ENCODE assay signal across 21 cellular contexts in the genomic region with DNA sequence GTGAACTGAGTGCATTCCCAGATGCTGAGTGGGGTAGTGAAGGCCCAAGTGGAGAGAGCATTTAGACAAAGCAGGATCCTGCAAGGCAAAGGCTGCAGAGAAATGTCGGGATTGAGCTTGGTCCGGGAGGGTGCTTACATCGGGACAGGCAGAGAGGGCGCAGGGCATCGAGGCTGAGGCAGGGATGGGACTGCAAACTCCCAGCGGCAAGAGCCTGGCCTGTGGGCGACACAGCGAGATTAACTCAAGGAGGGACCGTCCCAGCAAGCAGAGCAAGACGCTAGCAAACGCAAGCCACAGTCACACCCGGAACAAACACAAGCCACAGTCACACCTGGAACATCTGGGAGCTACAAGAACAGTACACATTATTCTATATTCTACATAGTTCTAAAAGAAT.
A peak's percentile ranks its signal among the peaks of the same experiment; 100 is the strongest.
DNase-seq lines count a peak whose midpoint lies in the region; ATAC-seq, FAIRE-seq and TF ChIP-seq lines count a peak whose summit lies in the region.
"Had no signal": no experiment of that assay in that cellular context is flagged by ENCODE, and none has a peak within 500 bp of the region (broad histone marks: within the 10 kb centered on the region; RNA-seq: fewer than 3 reads in every experiment).

No MANE protein-coding gene starts in this region.

- H2BK12ac ChIP-seq in H1 (ENCODE audit: low read depth, low read length), result no peak overlapping the region

- no peaks in the 10 kb centered on the region for H4K20me1 ChIP-seq in H1 (replicated peaks in 1 of 2; ENCODE audit: control insufficient read depth in 1 of 2, insufficient read depth in 2 of 2, low read length in 2 of 2)
- H4K20me1 ChIP-seq: BLaER1 had no signal

- H3K27me3 ChIP-seq in H1 (replicated peaks in 1 of 4; ENCODE audit: control insufficient read depth in 3 of 4, extremely low read depth in 1 of 4, insufficient read depth in 3 of 4, low read length in 3 of 4) (peaks cover 0 to 19% (median 8%) of the 10 kb centered on the region in 4 experiments; a peak in 6 of 7 replicates), spleen (replicated peaks in 1 of 7) (peaks cover 0 to 23% (median 0%) of the 10 kb centered on the region in 7 donors), tibial nerve (no peaks in the 10 kb centered on the region)
- H3K27me3 ChIP-seq: BLaER1 had no signal

- no peaks in the 10 kb centered on the region for H3K9me3 Mint-ChIP-seq in nephron progenitor cell
- H3K9me3 Mint-ChIP-seq: CD8-positive, alpha-beta T cell had no signal

- peaks cover 47% of the 10 kb centered on the region for H3K4me1 Mint-ChIP-seq in nephron progenitor cell
- H3K4me1 Mint-ChIP-seq: B cell; CD4-positive, CD25-positive, alpha-beta regulatory T cell had no signal

- H3K4me3 ChIP-seq in H1 (ENCODE audit: extremely low read depth in 1 of 4, insufficient read depth in 2 of 4, low read depth in 3 of 4, low read length in 4 of 4) (no peak overlapping the region), spleen (no peak overlapping the region), tibial nerve (no peak overlapping the region), coronary artery (no peak overlapping the region)
- H3K4me3 ChIP-seq: BLaER1 had no signal

- TF ChIP-seq EP300 in H1 (IDR thresholded peaks at IDR 0.05; ENCODE audit: borderline replicate concordance in 1 of 2, low read depth in 2 of 2, low read length in 2 of 2) (no peak), tibial nerve (IDR thresholded peaks at IDR 0.05) (no peak)

- POLR2A ChIA-PET in H1 (lab: Charles Lee; ENCODE audit: partially characterized antibody), result interaction anchor here (1.1 kb wide), 1 partner anchor 233 kb away, joined by 3 read pairs; no protein-coding TSS in a partner anchor

- no peaks in the 10 kb centered on the region for H3K9me3 ChIP-seq in H1 (ENCODE audit: insufficient read depth in 2 of 2, low read depth in 1 of 2, low read length in 1 of 2)
- H3K9me3 ChIP-seq in spleen, result no peaks in the 10 kb centered on the region
- peaks cover 0 to 30% (median 0%) of the 10 kb centered on the region in 4 donors for H3K9me3 ChIP-seq in tibial nerve
- H3K9me3 ChIP-seq: Caco-2 had no signal

- no peak overlapping the region for H3K14ac ChIP-seq in H1 (ENCODE audit: insufficient read length)

- no peak for TF ChIP-seq POLR2A in H1 (IDR thresholded peaks at IDR 0.05; ENCODE audit: control extremely low read depth in 1 of 2, low read depth in 2 of 2, low read length in 2 of 2)
- no peak for TF ChIP-seq POLR2A in spleen (IDR thresholded peaks at IDR 0.05)
- TF ChIP-seq POLR2A in tibial nerve (IDR thresholded peaks at IDR 0.05), result no peak

- peak overlapping the region; percentile 71; the same call in 1 of the 2 replicates for H2BK5ac ChIP-seq in H1 (ENCODE audit: low read depth, low read length)

- H2BK20ac ChIP-seq in H1 (ENCODE audit: low read length), result no peak overlapping the region

- FAIRE-seq in H1 (lab: Jason Lieb, UNC), result no peak
- FAIRE-seq: G401.6, GM12892 had no signal

- no peak overlapping the region for H2BK15ac ChIP-seq in H1 (ENCODE audit: low read length)

- H4K5ac ChIP-seq in H1 (ENCODE audit: insufficient read length, low read depth, low read length), result no peak overlapping the region

- WGBS in H1 (ENCODE audit: extremely low coverage in 1 of 2, insufficient coverage in 1 of 2, insufficient read length in 1 of 2, insufficient replicate concordance in 2 of 2, low coverage in 1 of 2, low lambda C conversion rate in 2 of 2, missing lambda C conversion rate in 1 of 2), 2 experiments, result 89% methylated on average over 12 of the region's 12 CpGs; no CpG with 5 or more reads in 1 of the 2 experiments
- WGBS in spleen, 5 donors, result 75 to 97% (median 96%) methylated on average over 12 of the region's 12 CpGs
- WGBS in tibial nerve, 2 donors, result 91 to 95% methylated on average over 12 of the region's 12 CpGs

- H4K91ac ChIP-seq in H1 (replicated peaks; ENCODE audit: insufficient read length, low read length), result no peak overlapping the region

- no peak overlapping the region for H2AFZ ChIP-seq in H1 (ENCODE audit: low read length)

- peaks cover 2% of the 10 kb centered on the region; the same call in 1 of the 2 replicates for H3K23me2 ChIP-seq in H1 (ENCODE audit: low read depth, low read length)

- no peak overlapping the region for H3K4me3 Mint-ChIP-seq in nephron progenitor cell
- H3K4me3 Mint-ChIP-seq: B cell; CD4-positive, CD25-positive, alpha-beta regulatory T cell; CD8-positive, alpha-beta T cell had no signal

- no peak overlapping the region for H3K23ac ChIP-seq in H1 (ENCODE audit: insufficient read length)

- no peak overlapping the region for H3K56ac ChIP-seq in H1 (replicated peaks; ENCODE audit: insufficient read length, low read depth, low read length)

- peak overlapping the region; percentile 22 for H3K27ac Mint-ChIP-seq in nephron progenitor cell
- H3K27ac Mint-ChIP-seq: B cell; CD4-positive, CD25-positive, alpha-beta regulatory T cell; CD8-positive, alpha-beta T cell had no signal

- intact Hi-C loops in cardiac septum (cut with DNase I), result no loop called here
- intact Hi-C loops in left ventricle myocardium superior (cut with micrococcal nuclease), result no loop called here
- intact Hi-C loops in spleen (cut with DNase I; ENCODE audit: low total_unique reads), result no loop called here

- CTCF ChIA-PET in H1 (lab: Charles Lee; ENCODE audit: partially characterized antibody), result interaction anchor here (0.6 to 1.1 kb wide), 3 partner anchors 91 to 539 kb away, joined by 3 read pairs; no protein-coding TSS in a partner anchor

- no peak overlapping the region for H3K18ac ChIP-seq in H1 (ENCODE audit: extremely low read depth, low read length)

- peak overlapping the region; percentile 62; the same call in 1 of the 2 replicates for H4K8ac ChIP-seq in H1 (ENCODE audit: extremely low read depth, insufficient read depth, low read length)

- no peak overlapping the region for H3K27ac ChIP-seq in H1 (ENCODE audit: low read depth, low read length)
- no peak overlapping the region for H3K27ac ChIP-seq in spleen
- H3K27ac ChIP-seq in tibial nerve, result no peak overlapping the region
- no peak overlapping the region for H3K27ac ChIP-seq in coronary artery
- H3K27ac ChIP-seq: BLaER1, C4-2B had no signal

- TF ChIP-seq RAD21 in H1 (IDR thresholded peaks at IDR 0.05 in 1 of 2, conservative IDR thresholded peaks at IDR 0.05 in 1 of 2; ENCODE audit: low read depth in 2 of 2, low read length in 2 of 2), result no peak

- peaks cover 62% of the 10 kb centered on the region for H3K36me3 Mint-ChIP-seq in nephron progenitor cell (ENCODE audit: low read depth)
- H3K36me3 Mint-ChIP-seq: CD4-positive, CD25-positive, alpha-beta regulatory T cell; CD8-positive, alpha-beta T cell had no signal

- H3K79me2 ChIP-seq in H1 (ENCODE audit: control insufficient read depth in 1 of 2, insufficient read depth in 2 of 2, low read length in 2 of 2), result no peaks in the 10 kb centered on the region

- H2BK120ac ChIP-seq in H1 (replicated peaks; ENCODE audit: low read depth, low read length), result no peak overlapping the region

- no peak overlapping the region for H3K9ac ChIP-seq in H1 (replicated peaks in 1 of 4; ENCODE audit: extremely low read depth in 1 of 4, low read depth in 3 of 4, low read length in 3 of 4)
- H3K9ac ChIP-seq: BLaER1 had no signal

- TF ChIP-seq CTCF in H1 (IDR thresholded peaks at IDR 0.05; ENCODE audit: control extremely low read depth in 1 of 3, insufficient read depth in 1 of 3, low read depth in 1 of 3, low read length in 3 of 3) (no peak), nephron progenitor cell (IDR thresholded peaks at IDR 0.05) (no peak), spleen (IDR thresholded peaks at IDR 0.05 in 8 of 11, conservative IDR thresholded peaks at IDR 0.05 in 3 of 11) (no peak), tibial nerve (IDR thresholded peaks at IDR 0.05) (no peak), coronary artery (IDR thresholded peaks at IDR 0.05) (no peak)

- H3K4me1 ChIP-seq in H1 (replicated peaks in 1 of 4; ENCODE audit: control insufficient read depth in 3 of 4, insufficient read depth in 4 of 4, low read length in 3 of 4) (no peaks in the 10 kb centered on the region; a peak in 1 of 7 replicates), spleen (peaks cover 0 to 7% (median 0%) of the 10 kb centered on the region in 6 donors), tibial nerve (no peaks in the 10 kb centered on the region)
- H3K4me1 ChIP-seq: BLaER1, Caco-2 had no signal

- no peak overlapping the region for H3K4ac ChIP-seq in H1 (replicated peaks; ENCODE audit: insufficient read length, low read depth, low read length)

- DNase-seq in cardiac septum (ENCODE audit: low spot score) (peak; percentile 66), left ventricle myocardium superior (no peak), H1 (ENCODE audit: low read depth in 1 of 2, low spot score in 2 of 2) (no peak), nephron progenitor cell (no peak), spleen (peak; percentile 58), tibial nerve (ENCODE audit: low spot score in 2 of 2) (no peak), coronary artery (ENCODE audit: low spot score) (no peak)
- DNase-seq: Caco-2; CD4-positive, CD25-positive, alpha-beta regulatory T cell; CD8-positive, alpha-beta T cell; DMS153; DND-41; GOT3; H7; HCEC 1CT had no signal

- no peaks in the 10 kb centered on the region for H3K79me1 ChIP-seq in H1 (ENCODE audit: low read depth, low read length)

- H3K36me3 ChIP-seq in H1 (ENCODE audit: control insufficient read depth in 2 of 4, insufficient read depth in 4 of 4, low read length in 3 of 4) (no peaks in the 10 kb centered on the region), spleen (no peaks in the 10 kb centered on the region), tibial nerve (peaks cover 0 to 5% (median 0%) of the 10 kb centered on the region in 3 donors)
- H3K36me3 ChIP-seq: BLaER1 had no signal

- no peaks in the 10 kb centered on the region for H3K27me3 Mint-ChIP-seq in nephron progenitor cell (ENCODE audit: low read depth, poor library complexity)
- H3K27me3 Mint-ChIP-seq: CD4-positive, CD25-positive, alpha-beta regulatory T cell had no signal

- no peak for ATAC-seq in left ventricle myocardium superior
- no peak for ATAC-seq in HG02970 (IDR thresholded peaks at IDR 0.05; ENCODE audit: low FRiP score, unreplicated experiment)
- ATAC-seq: CD8-positive, alpha-beta T cell had no signal

- no peak overlapping the region for H3K4me2 ChIP-seq in H1 (ENCODE audit: insufficient read depth in 1 of 2, low read depth in 2 of 2, low read length in 2 of 2)
- H3K4me2 ChIP-seq: BLaER1 had no signal

- H2AK5ac ChIP-seq in H1 (ENCODE audit: low read depth, low read length), result no peak overlapping the region

TF ChIP-seq in H1, 55 proteins besides CTCF, POLR2A, EP300 and RAD21 (continues in another document):
- TF ChIP-seq, protein P1, sequence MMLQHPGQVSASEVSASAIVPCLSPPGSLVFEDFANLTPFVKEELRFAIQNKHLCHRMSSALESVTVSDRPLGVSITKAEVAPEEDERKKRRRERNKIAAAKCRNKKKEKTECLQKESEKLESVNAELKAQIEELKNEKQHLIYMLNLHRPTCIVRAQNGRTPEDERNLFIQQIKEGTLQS (IDR thresholded peaks at IDR 0.05; ENCODE audit: insufficient read depth, low read depth, low read length), result no peak
- no peak for TF ChIP-seq BCL11A (IDR thresholded peaks at IDR 0.05; ENCODE audit: low read depth in 2 of 2, low read length in 2 of 2)
- TF ChIP-seq HDAC6 (IDR thresholded peaks at IDR 0.05; ENCODE audit: low read depth, low read length), result no peak

Comparison
In these comparisons a context has a peak if more than half of its experiments do, and no peak if none do; other contexts are left out.
1. DNase-seq: peak in cardiac septum (single experiment) and spleen (single experiment); none in left ventricle myocardium superior (single experiment), H1 (0 of 2), nephron progenitor cell (single experiment), tibial nerve (0 of 2) and coronary artery (single experiment).